1 cellular context compared by ENCODE assay signal in the genomic region with DNA sequence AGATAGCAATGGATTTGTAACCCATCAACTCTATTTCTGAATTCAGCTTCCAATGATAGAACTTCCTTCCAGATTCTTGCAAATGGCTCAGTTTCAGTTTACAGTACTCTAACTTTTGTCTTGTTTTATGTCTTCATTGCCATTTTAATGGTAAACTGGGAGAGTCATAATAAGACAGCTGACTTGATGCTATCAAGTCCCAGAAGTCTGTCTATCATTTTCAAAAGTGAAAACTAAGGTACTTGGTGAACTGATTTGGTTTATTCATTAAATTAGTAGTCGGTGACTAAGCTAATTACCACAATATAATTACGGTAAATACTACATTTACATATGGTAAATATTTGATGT.
TF ChIP-seq lines count a peak whose summit lies in the region.

No MANE protein-coding gene starts in this region.

TF ChIP-seq in GM23338, 12 proteins besides CTCF, POLR2A, EP300 and RAD21 (continued from another document):
- TF ChIP-seq, protein P1, sequence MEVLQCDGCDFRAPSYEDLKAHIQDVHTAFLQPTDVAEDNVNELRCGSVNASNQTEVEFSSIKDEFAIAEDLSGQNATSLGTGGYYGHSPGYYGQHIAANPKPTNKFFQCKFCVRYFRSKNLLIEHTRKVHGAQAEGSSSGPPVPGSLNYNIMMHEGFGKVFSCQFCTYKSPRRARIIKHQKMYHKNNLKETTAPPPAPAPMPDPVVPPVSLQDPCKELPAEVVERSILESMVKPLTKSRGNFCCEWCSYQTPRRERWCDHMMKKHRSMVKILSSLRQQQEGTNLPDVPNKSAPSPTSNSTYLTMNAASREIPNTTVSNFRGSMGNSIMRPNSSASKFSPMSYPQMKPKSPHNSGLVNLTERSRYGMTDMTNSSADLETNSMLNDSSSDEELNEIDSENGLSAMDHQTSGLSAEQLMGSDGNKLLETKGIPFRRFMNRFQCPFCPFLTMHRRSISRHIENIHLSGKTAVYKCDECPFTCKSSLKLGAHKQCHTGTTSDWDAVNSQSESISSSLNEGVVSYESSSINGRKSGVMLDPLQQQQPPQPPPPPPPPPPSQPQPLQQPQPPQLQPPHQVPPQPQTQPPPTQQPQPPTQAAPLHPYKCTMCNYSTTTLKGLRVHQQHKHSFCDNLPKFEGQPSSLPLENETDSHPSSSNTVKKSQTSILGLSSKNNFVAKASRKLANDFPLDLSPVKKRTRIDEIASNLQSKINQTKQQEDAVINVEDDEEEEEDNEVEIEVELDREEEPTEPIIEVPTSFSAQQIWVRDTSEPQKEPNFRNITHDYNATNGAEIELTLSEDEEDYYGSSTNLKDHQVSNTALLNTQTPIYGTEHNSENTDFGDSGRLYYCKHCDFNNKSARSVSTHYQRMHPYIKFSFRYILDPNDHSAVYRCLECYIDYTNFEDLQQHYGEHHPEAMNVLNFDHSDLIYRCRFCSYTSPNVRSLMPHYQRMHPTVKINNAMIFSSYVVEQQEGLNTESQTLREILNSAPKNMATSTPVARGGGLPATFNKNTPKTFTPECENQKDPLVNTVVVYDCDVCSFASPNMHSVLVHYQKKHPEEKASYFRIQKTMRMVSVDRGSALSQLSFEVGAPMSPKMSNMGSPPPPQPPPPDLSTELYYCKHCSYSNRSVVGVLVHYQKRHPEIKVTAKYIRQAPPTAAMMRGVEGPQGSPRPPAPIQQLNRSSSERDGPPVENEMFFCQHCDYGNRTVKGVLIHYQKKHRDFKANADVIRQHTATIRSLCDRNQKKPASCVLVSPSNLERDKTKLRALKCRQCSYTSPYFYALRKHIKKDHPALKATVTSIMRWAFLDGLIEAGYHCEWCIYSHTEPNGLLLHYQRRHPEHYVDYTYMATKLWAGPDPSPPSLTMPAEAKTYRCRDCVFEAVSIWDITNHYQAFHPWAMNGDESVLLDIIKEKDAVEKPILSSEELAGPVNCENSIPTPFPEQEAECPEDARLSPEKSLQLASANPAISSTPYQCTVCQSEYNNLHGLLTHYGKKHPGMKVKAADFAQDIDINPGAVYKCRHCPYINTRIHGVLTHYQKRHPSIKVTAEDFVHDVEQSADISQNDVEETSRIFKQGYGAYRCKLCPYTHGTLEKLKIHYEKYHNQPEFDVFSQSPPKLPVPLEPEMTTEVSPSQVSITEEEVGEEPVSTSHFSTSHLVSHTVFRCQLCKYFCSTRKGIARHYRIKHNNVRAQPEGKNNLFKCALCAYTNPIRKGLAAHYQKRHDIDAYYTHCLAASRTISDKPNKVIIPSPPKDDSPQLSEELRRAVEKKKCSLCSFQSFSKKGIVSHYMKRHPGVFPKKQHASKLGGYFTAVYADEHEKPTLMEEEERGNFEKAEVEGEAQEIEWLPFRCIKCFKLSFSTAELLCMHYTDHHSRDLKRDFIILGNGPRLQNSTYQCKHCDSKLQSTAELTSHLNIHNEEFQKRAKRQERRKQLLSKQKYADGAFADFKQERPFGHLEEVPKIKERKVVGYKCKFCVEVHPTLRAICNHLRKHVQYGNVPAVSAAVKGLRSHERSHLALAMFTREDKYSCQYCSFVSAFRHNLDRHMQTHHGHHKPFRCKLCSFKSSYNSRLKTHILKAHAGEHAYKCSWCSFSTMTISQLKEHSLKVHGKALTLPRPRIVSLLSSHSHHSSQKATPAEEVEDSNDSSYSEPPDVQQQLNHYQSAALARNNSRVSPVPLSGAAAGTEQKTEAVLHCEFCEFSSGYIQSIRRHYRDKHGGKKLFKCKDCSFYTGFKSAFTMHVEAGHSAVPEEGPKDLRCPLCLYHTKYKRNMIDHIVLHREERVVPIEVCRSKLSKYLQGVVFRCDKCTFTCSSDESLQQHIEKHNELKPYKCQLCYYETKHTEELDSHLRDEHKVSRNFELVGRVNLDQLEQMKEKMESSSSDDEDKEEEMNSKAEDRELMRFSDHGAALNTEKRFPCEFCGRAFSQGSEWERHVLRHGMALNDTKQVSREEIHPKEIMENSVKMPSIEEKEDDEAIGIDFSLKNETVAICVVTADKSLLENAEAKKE (CRISPR knock-in tag; IDR thresholded peaks at IDR 0.05), result no peak
- TF ChIP-seq ZNF114 (CRISPR knock-in tag; IDR thresholded peaks at IDR 0.05) (no peak), STAT1 (IDR thresholded peaks at IDR 0.05; ENCODE audit: unreplicated experiment) (no peak), JUNB (IDR thresholded peaks at IDR 0.05; ENCODE audit: unreplicated experiment) (no peak), CREB1 (CRISPR knock-in tag; IDR thresholded peaks at IDR 0.05; ENCODE audit: low read depth) (no peak)
- TF ChIP-seq, protein P2, sequence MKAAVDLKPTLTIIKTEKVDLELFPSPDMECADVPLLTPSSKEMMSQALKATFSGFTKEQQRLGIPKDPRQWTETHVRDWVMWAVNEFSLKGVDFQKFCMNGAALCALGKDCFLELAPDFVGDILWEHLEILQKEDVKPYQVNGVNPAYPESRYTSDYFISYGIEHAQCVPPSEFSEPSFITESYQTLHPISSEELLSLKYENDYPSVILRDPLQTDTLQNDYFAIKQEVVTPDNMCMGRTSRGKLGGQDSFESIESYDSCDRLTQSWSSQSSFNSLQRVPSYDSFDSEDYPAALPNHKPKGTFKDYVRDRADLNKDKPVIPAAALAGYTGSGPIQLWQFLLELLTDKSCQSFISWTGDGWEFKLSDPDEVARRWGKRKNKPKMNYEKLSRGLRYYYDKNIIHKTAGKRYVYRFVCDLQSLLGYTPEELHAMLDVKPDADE (IDR thresholded peaks at IDR 0.05), result no peak
TF ChIP-seq in GM23338: peak in this region for 0.
